ENCODE assay signal across 28 cellular contexts in the genomic region with DNA sequence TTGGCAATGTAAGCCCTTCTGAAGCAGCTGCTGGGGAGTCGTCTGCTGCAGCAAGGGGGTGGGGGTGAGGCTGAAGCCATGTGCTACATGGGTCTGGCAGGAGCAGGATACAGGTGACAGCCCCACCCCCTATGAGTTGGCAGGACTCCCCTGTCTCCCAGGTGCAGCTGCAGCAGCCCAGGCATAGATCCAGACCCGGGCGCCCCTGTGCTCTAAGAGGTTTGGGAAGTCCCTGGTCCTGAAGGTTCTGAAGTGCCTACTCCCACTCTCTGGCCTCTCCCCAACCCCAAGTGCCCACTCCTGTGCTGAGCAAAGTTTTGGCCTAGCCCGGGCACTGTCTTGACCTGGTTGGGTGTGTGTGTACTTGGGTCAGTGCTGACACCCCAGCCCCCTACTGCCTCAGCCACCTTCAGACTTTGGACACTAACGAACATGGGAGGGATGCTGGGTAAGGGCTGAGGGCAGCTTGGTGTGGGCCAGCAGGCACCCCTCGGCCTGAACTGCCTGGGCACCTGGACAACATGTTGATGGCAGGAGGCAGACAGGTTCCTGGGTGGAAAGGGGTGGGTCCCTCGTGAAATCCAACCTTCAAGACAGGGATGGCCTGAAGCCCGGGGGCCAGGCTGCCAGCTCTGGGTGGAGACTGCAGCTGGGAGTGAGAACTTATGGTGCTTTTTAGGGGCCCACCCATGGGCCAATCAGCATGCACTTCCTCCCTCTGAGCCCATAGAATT. TPM values are rescaled to one million over a fixed set of nuclear protein-coding genes. Genes with fewer than 3 reads are reported as not detected.
"Had no signal": no experiment of that assay in that cellular context is flagged by ENCODE, and none has a peak within 500 bp of the region (broad histone marks: within the 10 kb centered on the region; RNA-seq: fewer than 3 reads in every experiment).

No MANE protein-coding gene starts in this region.

- H3K4me3 Mint-ChIP-seq: activated CD8-positive, alpha-beta T cell treated with anti-CD3 and anti-CD28 coated beads, Interleukin-2, amount 10 ng/mL, durations not matched to agents 7 days and 5 days; activated naive CD4-positive, alpha-beta T cell treated with anti-CD3 and anti-CD28 coated beads, Interleukin-2, amount 50 U/mL, for 24 hours; activated naive CD8-positive, alpha-beta T cell treated with anti-CD3 and anti-CD28 coated beads, Interleukin-2, amount 50 U/mL, for 24 hours; IgD-negative memory B cell; T-helper 1 cell treated with Interleukin-12 subunit alpha and Interleukin-12 subunit beta and Interleukin-4 antibody, amounts not matched to agents 30 μg/mL and 1 μg/mL, for 36 hours had no signal

- H3K9me3 ChIP-seq: SJSA1 had no signal

- H3K36me3 ChIP-seq: brain microvascular endothelial cell, cardiac muscle cell, SJSA1, WERI-Rb-1 had no signal

- H3K27me3 Mint-ChIP-seq: activated naive CD4-positive, alpha-beta T cell treated with anti-CD3 and anti-CD28 coated beads, Interleukin-2, amount 50 U/mL, for 24 hours; activated naive CD8-positive, alpha-beta T cell treated with anti-CD3 and anti-CD28 coated beads, Interleukin-2, amount 50 U/mL, for 24 hours; IgD-negative memory B cell had no signal

- ATAC-seq: activated CD4-positive, CD25-positive, alpha-beta regulatory T cell treated with anti-CD3 and anti-CD28 coated beads, Interleukin-2, amount 50 U/mL, for 24 hours; activated CD8-positive, alpha-beta T cell treated with anti-CD3 and anti-CD28 coated beads, Interleukin-2, amount 10 ng/mL, durations not matched to agents 7 days and 5 days; activated naive CD8-positive, alpha-beta T cell treated with anti-CD3 and anti-CD28 coated beads, Interleukin-2, amount 50 U/mL, for 24 hours; Panc1; SK-N-SH treated with all-trans-retinoic acid at 6 μM for 48 hours had no signal

- H3K36me3 Mint-ChIP-seq: activated naive CD4-positive, alpha-beta T cell treated with anti-CD3 and anti-CD28 coated beads, Interleukin-2, amount 50 U/mL, for 24 hours; IgD-negative memory B cell had no signal

- H3K27ac Mint-ChIP-seq: activated CD8-positive, alpha-beta T cell treated with anti-CD3 and anti-CD28 coated beads, Interleukin-2, amount 10 ng/mL, durations not matched to agents 7 days and 5 days; activated naive CD4-positive, alpha-beta T cell treated with anti-CD3 and anti-CD28 coated beads, Interleukin-2, amount 50 U/mL, for 24 hours; activated naive CD8-positive, alpha-beta T cell treated with anti-CD3 and anti-CD28 coated beads, Interleukin-2, amount 50 U/mL, for 24 hours; IgD-negative memory B cell; T-helper 1 cell treated with Interleukin-12 subunit alpha and Interleukin-12 subunit beta and Interleukin-4 antibody, amounts not matched to agents 30 μg/mL and 1 μg/mL, for 36 hours had no signal

- H3K4me1 ChIP-seq: SJSA1 had no signal

- H3K27me3 ChIP-seq: brain microvascular endothelial cell, cardiac muscle cell, SJSA1 had no signal

- DNase-seq: activated CD4-positive, alpha-beta T cell treated with anti-CD3 and anti-CD28 coated beads for 48 hours; activated CD4-positive, alpha-beta T cell treated with anti-CD3 and anti-CD28 coated beads, Interleukin-2, amount 50 U/mL, for 4 hours; activated CD8-positive, alpha-beta memory T cell treated with anti-CD3 and anti-CD28 coated beads, Interleukin-2, amount 50 U/mL, for 48 hours; activated CD8-positive, alpha-beta T cell treated with anti-CD3 and anti-CD28 coated beads, Interleukin-2, amount 10 ng/mL, durations not matched to agents 7 days and 5 days; activated naive CD8-positive, alpha-beta T cell treated with anti-CD3 and anti-CD28 coated beads, Interleukin-2, amount 50 U/mL, for 24 hours; activated T-cell treated with anti-CD3 and anti-CD28 coated beads, Interleukin-2, amount 50 U/mL, for 1 hour; amniotic stem cell; brain microvascular endothelial cell; KG1; NCI-H1092; NCI-H1417; NCI-H2029; NCI-H2107; NCI-H2171 treated with DMSO at 0.1 percent for 48 hours; NCI-H226; NCI-H526; NCI-H774; NK-92 treated with Interleukin-12 subunit alpha and Interleukin-12 subunit beta, amount 100 ng/mL, for 24 hours; WERI-Rb-1 had no signal

- H3K4me1 Mint-ChIP-seq: activated naive CD4-positive, alpha-beta T cell treated with anti-CD3 and anti-CD28 coated beads, Interleukin-2, amount 50 U/mL, for 24 hours; activated naive CD8-positive, alpha-beta T cell treated with anti-CD3 and anti-CD28 coated beads, Interleukin-2, amount 50 U/mL, for 24 hours; IgD-negative memory B cell had no signal

- H3K4me3 ChIP-seq: cardiac muscle cell, SJSA1 had no signal

- H3K27ac ChIP-seq: brain microvascular endothelial cell, cardiac muscle cell, RWPE1, SJSA1, WERI-Rb-1 had no signal

RNA-seq across cellular contexts. Expression of gene SLITRK6, which starts 54.1 kb away (rescaled TPM):
- total RNA-seq: activated CD8-positive, alpha-beta T cell treated with anti-CD3 and anti-CD28 coated beads, Interleukin-2, amount 10 ng/mL, durations not matched to agents 7 days and 5 days; cardiac muscle cell had no signal
